ENCODE assay signal across 28 cellular contexts in the genomic region with DNA sequence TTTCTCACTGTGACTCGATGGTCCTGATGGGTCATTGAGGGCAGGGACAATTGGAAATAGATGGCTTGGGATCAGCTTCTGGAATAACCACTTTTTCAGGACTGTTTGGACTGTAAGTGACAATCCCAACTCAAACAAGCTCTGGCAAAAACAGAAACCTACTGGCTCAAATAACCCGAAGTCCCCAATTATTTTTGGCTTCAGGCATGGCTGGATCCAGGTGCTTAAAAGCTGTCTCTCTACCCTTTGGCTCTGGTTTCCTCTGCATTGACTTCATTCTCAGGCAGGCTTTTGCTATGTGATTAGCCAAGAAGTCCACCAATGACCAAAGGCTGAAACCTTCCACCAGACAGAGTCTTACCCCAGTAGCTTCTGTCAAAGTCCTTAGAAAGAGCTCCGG.
"Had no signal": no experiment of that assay in that cellular context is flagged by ENCODE, and none has a peak within 500 bp of the region (broad histone marks: within the 10 kb centered on the region; RNA-seq: fewer than 3 reads in every experiment).

No MANE protein-coding gene starts in this region.

- H3K9me3 ChIP-seq: colonic mucosa had no signal

- H3K4me3 Mint-ChIP-seq: dendritic cell treated with granulocyte-macrophage colony-stimulating factor and Interleukin-4, amounts not matched to agents 40 ng/mL and 50 ng/mL, for 4 days; effector memory CD8-positive, alpha-beta T cell; endodermal cell had no signal

- ATAC-seq: effector memory CD8-positive, alpha-beta T cell; esophagus mucosa; foreskin keratinocyte; gastrocnemius medialis; gastroesophageal sphincter; heart left ventricle; heart right ventricle had no signal

- DNase-seq: colonic mucosa; cortex of kidney; dermis blood vessel endothelial cell; effector CD4-positive, alpha-beta T cell; effector CD8-positive, alpha-beta T cell; effector memory CD4-positive, alpha-beta T cell; effector memory CD8-positive, alpha-beta T cell; endodermal cell; erythroblast; esophagus squamous epithelium; foreskin fibroblast; foreskin keratinocyte; foreskin melanocyte; gastrocnemius medialis; glutamatergic neuron; heart left ventricle; heart right ventricle had no signal

- H3K4me1 Mint-ChIP-seq: endodermal cell had no signal

- H3K27ac ChIP-seq: colonic mucosa, coronary artery, dorsolateral prefrontal cortex, epithelial cell of prostate, esophagus muscularis mucosa, esophagus squamous epithelium, foreskin keratinocyte, gastrocnemius medialis, gastroesophageal sphincter, heart left ventricle, heart right ventricle had no signal

- H3K4me1 ChIP-seq: colonic mucosa, esophagus muscularis mucosa, esophagus squamous epithelium, foreskin keratinocyte, gastrocnemius medialis, gastroesophageal sphincter, heart left ventricle, heart right ventricle had no signal

- H3K36me3 ChIP-seq: colonic mucosa, esophagus muscularis mucosa, esophagus squamous epithelium, gastrocnemius medialis, gastroesophageal sphincter, heart left ventricle, heart right ventricle had no signal

- H3K27me3 ChIP-seq: colonic mucosa, gastrocnemius medialis, heart left ventricle had no signal

- FAIRE-seq: colon, endometrium, endothelial cell of umbilical vein, frontal cortex had no signal

- H3K9me3 Mint-ChIP-seq: dendritic cell treated with granulocyte-macrophage colony-stimulating factor and Interleukin-4, amounts not matched to agents 40 ng/mL and 50 ng/mL, for 4 days; effector memory CD8-positive, alpha-beta T cell had no signal

- H3K4me3 ChIP-seq: colonic mucosa, coronary artery, dorsolateral prefrontal cortex, esophagus muscularis mucosa, esophagus squamous epithelium, gastrocnemius medialis, gastroesophageal sphincter, heart left ventricle, heart right ventricle had no signal

- H3K27ac Mint-ChIP-seq: dendritic cell treated with granulocyte-macrophage colony-stimulating factor and Interleukin-4, amounts not matched to agents 40 ng/mL and 50 ng/mL, for 4 days; effector memory CD8-positive, alpha-beta T cell; endodermal cell had no signal
